10 cellular contexts compared by ENCODE assay signal in the genomic region with DNA sequence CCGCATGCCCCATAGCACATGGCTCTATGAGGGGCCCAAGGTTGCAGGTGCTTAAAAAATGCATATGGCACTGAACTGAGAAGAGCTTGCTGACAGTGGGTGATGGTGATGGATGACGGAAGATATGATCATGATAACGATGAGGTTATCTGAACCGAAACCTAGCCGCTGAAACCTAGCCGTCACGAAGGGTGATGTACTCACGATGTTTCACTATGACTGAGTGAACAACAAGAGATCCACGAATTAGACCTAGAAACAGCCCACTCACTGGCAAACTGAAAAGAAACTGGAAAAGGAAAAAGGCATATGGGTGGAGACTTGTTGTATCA. TPM values are rescaled to one million over a fixed set of nuclear protein-coding genes. Genes with fewer than 3 reads are reported as not detected.
DNase-seq lines count a peak whose midpoint lies in the region; ATAC-seq and TF ChIP-seq lines count a peak whose summit lies in the region.
"Had no signal": no experiment of that assay in that cellular context is flagged by ENCODE, and none has a peak within 500 bp of the region (broad histone marks: within the 10 kb centered on the region; RNA-seq: fewer than 3 reads in every experiment).

No MANE protein-coding gene starts in this region.

- H3K36me3 ChIP-seq in BE2C, result no peaks in the 10 kb centered on the region

- TF ChIP-seq CTCF in BE2C (IDR thresholded peaks at IDR 0.05; ENCODE audit: low read depth, low read length) (no peak), omental fat pad (IDR thresholded peaks at IDR 0.05) (no peak)

- peak; percentile 64 for ATAC-seq in GM19324 (IDR thresholded peaks at IDR 0.05; ENCODE audit: low FRiP score, unreplicated experiment)
- peak; percentile 90 for ATAC-seq in HG03045 (IDR thresholded peaks at IDR 0.05; ENCODE audit: unreplicated experiment)
- no peak for ATAC-seq in omental fat pad (ENCODE audit: low FRiP score)
- ATAC-seq: naive thymus-derived CD8-positive, alpha-beta T cell had no signal

- no peaks in the 10 kb centered on the region for H3K9me3 ChIP-seq in BE2C

- in situ Hi-C loops in KBM-7 (cut with MboI; ENCODE audit: low pct_unique_long_range_greater_than_20kb, low sequenced_read_pairs), result no loop called here

- DNase-seq in activated CD8-positive, alpha-beta memory T cell treated with anti-CD3 and anti-CD28 coated beads for 24 hours, result peak; percentile 72
- peak; percentile 23 for DNase-seq in stimulated activated CD8-positive, alpha-beta memory T cell treated with anti-CD3 and anti-CD28 coated beads, Interleukin-12 subunit alpha, Interleukin-12 subunit beta, amount 100 ng/mL, for 1 hour (ENCODE audit: low read depth)
- DNase-seq in BE2C (no peak), omental fat pad (ENCODE audit: low spot score) (no peak), KBM-7 (no peak), middle frontal gyrus (ENCODE audit: extremely low spot score, low spot score) (no peak)
- DNase-seq: naive thymus-derived CD8-positive, alpha-beta T cell; Right ventricle myocardium superior had no signal

- H3K4me1 ChIP-seq in BE2C, result no peaks in the 10 kb centered on the region

- no peak overlapping the region for H3K4me3 ChIP-seq in BE2C (ENCODE audit: low read depth, low read length)

- no peaks in the 10 kb centered on the region for H3K27me3 ChIP-seq in BE2C

RNA-seq across cellular contexts. Expression of a gene that starts 57.6 kb away (rescaled TPM):
- 1.2 TPM for polyA plus RNA-seq in BE2C (2012; ENCODE audit: insufficient read depth, insufficient read length, low read depth)
- 100 to 1,000 TPM; 148 to 323 (median 179) TPM for total RNA-seq in omental fat pad

Comparison
In these comparisons a context has a peak if more than half of its experiments do, and no peak if none do; other contexts are left out.
1. DNase-seq: peak in activated CD8-positive, alpha-beta memory T cell treated with anti-CD3 and anti-CD28 coated beads for 24 hours (single experiment) and stimulated activated CD8-positive, alpha-beta memory T cell treated with anti-CD3 and anti-CD28 coated beads, Interleukin-12 subunit alpha, Interleukin-12 subunit beta, amount 100 ng/mL, for 1 hour (single experiment); none in BE2C (single experiment), omental fat pad (single experiment), KBM-7 (single experiment) and middle frontal gyrus (single experiment).